ENCODE assay signal across 8 cellular contexts in genomic region chr4:166165829-166166420, GRCh38.
DNase-seq lines count a peak whose midpoint lies in the region; ATAC-seq and TF ChIP-seq lines count a peak whose summit lies in the region.

No MANE protein-coding gene starts in this region.

- no peak overlapping the region for H3K27ac Mint-ChIP-seq in WTC11
- no peak overlapping the region for H3K27ac Mint-ChIP-seq in glutamatergic neuron (ENCODE audit: unreplicated experiment)

- DNase-seq in DMS153 (lab: John Stamatoyannopoulos, UW) (peak; percentile 69), NCI-H2107 treated with DMSO at 0.1 percent for 48 hours (lab: John Stamatoyannopoulos, UW; ENCODE audit: unreplicated experiment) (peak; percentile 60), WTC11 (ENCODE audit: low spot score) (no peak), glutamatergic neuron (no peak), retinal pigment epithelial cell (ENCODE audit: low read depth) (peak; percentile 48)
- DNase-seq in stimulated activated CD4-positive, alpha-beta T cell treated with anti-CD3 and anti-CD28 coated beads, Interleukin-12 subunit alpha, Interleukin-12 subunit beta, amount 100 ng/mL, for 4 hours: no peak

- H3K36me3 Mint-ChIP-seq in WTC11 (no peaks in the 10 kb centered on the region), glutamatergic neuron (ENCODE audit: unreplicated experiment) (no peaks in the 10 kb centered on the region)

- no peaks in the 10 kb centered on the region for H3K9me3 Mint-ChIP-seq in WTC11
- H3K9me3 Mint-ChIP-seq in glutamatergic neuron (ENCODE audit: unreplicated experiment): no peaks in the 10 kb centered on the region

- CTCF ChIA-PET in WTC11 (lab: Charles Lee): interaction anchor here (1.0 to 2.3 kb wide), 3 partner anchors 28 to 673 kb away, joined by 3 to 21 read pairs (median 4); no protein-coding TSS in a partner anchor

- H3K27me3 Mint-ChIP-seq in WTC11 (ENCODE audit: low read depth): no peaks in the 10 kb centered on the region
- no peaks in the 10 kb centered on the region for H3K27me3 Mint-ChIP-seq in glutamatergic neuron (ENCODE audit: unreplicated experiment)

- ATAC-seq in GM19324 (IDR thresholded peaks at IDR 0.05; ENCODE audit: low FRiP score, unreplicated experiment) (peak; percentile 94), HG03135 (IDR thresholded peaks at IDR 0.05; ENCODE audit: unreplicated experiment) (peak; percentile 96), WTC11 (peak; percentile 89)

- no peak overlapping the region for H3K4me3 ChIP-seq in retinal pigment epithelial cell (ENCODE audit: low read length)

- peak; percentile 56 for TF ChIP-seq CTCF in WTC11 (IDR thresholded peaks at IDR 0.05)
- TF ChIP-seq CTCF in glutamatergic neuron (IDR thresholded peaks at IDR 0.05; ENCODE audit: partially characterized antibody, unreplicated experiment): peak; percentile 78
- peak; percentile 74 for TF ChIP-seq CTCF in retinal pigment epithelial cell (conservative IDR thresholded peaks at IDR 0.05; ENCODE audit: low read depth, low read length)

- no peaks in the 10 kb centered on the region for H3K4me1 Mint-ChIP-seq in WTC11
- no peaks in the 10 kb centered on the region for H3K4me1 Mint-ChIP-seq in glutamatergic neuron (ENCODE audit: low read depth, unreplicated experiment)

- H3K4me3 Mint-ChIP-seq in WTC11 (no peak overlapping the region), glutamatergic neuron (ENCODE audit: unreplicated experiment) (no peak overlapping the region)

- POLR2A ChIA-PET in WTC11 (lab: Charles Lee): no interaction called here

TF ChIP-seq in WTC11, 78 proteins besides CTCF, POLR2A, EP300 and RAD21:
- no peak for TF ChIP-seq SOX15 (CRISPR knock-in tag; IDR thresholded peaks at IDR 0.05)
- no peak for TF ChIP-seq ETV6 (CRISPR knock-in tag; IDR thresholded peaks at IDR 0.05)
- no peak for TF ChIP-seq ZNF416 (CRISPR knock-in tag; IDR thresholded peaks at IDR 0.05)
- TF ChIP-seq TEAD1 (CRISPR knock-in tag; IDR thresholded peaks at IDR 0.05): no peak
- TF ChIP-seq NR3C1 (CRISPR knock-in tag; conservative IDR thresholded peaks at IDR 0.05; ENCODE audit: low read depth): no peak
- TF ChIP-seq ERG (CRISPR knock-in tag; IDR thresholded peaks at IDR 0.05): no peak
- TF ChIP-seq ZNF671 (CRISPR knock-in tag; IDR thresholded peaks at IDR 0.05): no peak
- TF ChIP-seq NFYB (CRISPR knock-in tag; conservative IDR thresholded peaks at IDR 0.05; ENCODE audit: low read depth): no peak
- no peak for TF ChIP-seq MYBL2 (CRISPR knock-in tag; IDR thresholded peaks at IDR 0.05)
- no peak for TF ChIP-seq HMGXB4 (CRISPR knock-in tag; IDR thresholded peaks at IDR 0.05)
- no peak for TF ChIP-seq EMX1 (CRISPR knock-in tag; IDR thresholded peaks at IDR 0.05)

Comparison
In these comparisons a context has a peak if more than half of its experiments do, and no peak if none do; other contexts are left out.
1. DNase-seq: peak in DMS153 (single experiment), NCI-H2107 treated with DMSO at 0.1 percent for 48 hours (single experiment) and retinal pigment epithelial cell (single experiment); none in WTC11 (single experiment), glutamatergic neuron (single experiment) and stimulated activated CD4-positive, alpha-beta T cell treated with anti-CD3 and anti-CD28 coated beads, Interleukin-12 subunit alpha, Interleukin-12 subunit beta, amount 100 ng/mL, for 4 hours (single experiment).
2. Peak in every context shown above with its lines, with median percentiles within 50 percentile points of each other: ATAC-seq and CTCF ChIP-seq.